18 cellular contexts compared by ENCODE assay signal in genomic region chr3:51502562-51502910, GRCh38.
"Had no signal": no experiment of that assay in that cellular context is flagged by ENCODE, and none has a peak within 500 bp of the region (broad histone marks: within the 10 kb centered on the region; RNA-seq: fewer than 3 reads in every experiment).

No MANE protein-coding gene starts in this region.

- FAIRE-seq: pancreas, small intestine had no signal

- H3K4me1 ChIP-seq: right lobe of liver, uterus had no signal

- H3K4me3 ChIP-seq: coronary artery, esophagus squamous epithelium, lower lobe of right lung, mucosa of descending colon, pancreas, right lobe of liver, suprapubic skin, transverse colon, upper lobe of right lung, uterus had no signal

- H3K4me3 Mint-ChIP-seq: mesothelial cell of epicardium had no signal

- H3K9me3 Mint-ChIP-seq: mesothelial cell of epicardium; naive B cell; natural killer cell treated with Interleukin-12 subunit alpha and Interleukin-12 subunit beta and Interleukin-15 and Interleukin-18, amount 100 ng/mL, for 72 hours; neural crest cell; stimulated activated naive CD8-positive, alpha-beta T cell treated with anti-CD3 and anti-CD28 coated beads, Interleukin-15, amount 100 ng/mL, for 72 hours had no signal

- ATAC-seq: natural killer cell treated with Interleukin-12 subunit alpha and Interleukin-12 subunit beta and Interleukin-15 and Interleukin-18, amount 100 ng/mL, for 72 hours had no signal

- H3K9me3 ChIP-seq: esophagus squamous epithelium, lower lobe of right lung, mucosa of descending colon, neutrophil, pancreas, right lobe of liver, suprapubic skin, transverse colon, upper lobe of right lung, uterus had no signal

- H3K27ac ChIP-seq: coronary artery, lower lobe of right lung, neutrophil, pancreas, right lobe of liver, suprapubic skin, transverse colon, upper lobe of right lung had no signal

- H3K27me3 ChIP-seq: esophagus squamous epithelium, neutrophil, pancreas, right lobe of liver, suprapubic skin, transverse colon, upper lobe of right lung, uterus had no signal

- H3K27ac Mint-ChIP-seq: progenitor cell of endocrine pancreas had no signal

- H3K27me3 Mint-ChIP-seq: naive B cell; natural killer cell treated with Interleukin-12 subunit alpha and Interleukin-12 subunit beta and Interleukin-15 and Interleukin-18, amount 100 ng/mL, for 72 hours; progenitor cell of endocrine pancreas; stimulated activated naive CD8-positive, alpha-beta T cell treated with anti-CD3 and anti-CD28 coated beads, Interleukin-15, amount 100 ng/mL, for 72 hours had no signal

- H3K36me3 ChIP-seq: esophagus squamous epithelium, lower lobe of right lung, neutrophil, pancreas, right lobe of liver, suprapubic skin, transverse colon, upper lobe of right lung, uterus had no signal

- H3K36me3 Mint-ChIP-seq: mesothelial cell of epicardium; natural killer cell treated with Interleukin-12 subunit alpha and Interleukin-12 subunit beta and Interleukin-15 and Interleukin-18, amount 100 ng/mL, for 72 hours had no signal
